ENCODE assay signal across 8 cellular contexts in the genomic region with DNA sequence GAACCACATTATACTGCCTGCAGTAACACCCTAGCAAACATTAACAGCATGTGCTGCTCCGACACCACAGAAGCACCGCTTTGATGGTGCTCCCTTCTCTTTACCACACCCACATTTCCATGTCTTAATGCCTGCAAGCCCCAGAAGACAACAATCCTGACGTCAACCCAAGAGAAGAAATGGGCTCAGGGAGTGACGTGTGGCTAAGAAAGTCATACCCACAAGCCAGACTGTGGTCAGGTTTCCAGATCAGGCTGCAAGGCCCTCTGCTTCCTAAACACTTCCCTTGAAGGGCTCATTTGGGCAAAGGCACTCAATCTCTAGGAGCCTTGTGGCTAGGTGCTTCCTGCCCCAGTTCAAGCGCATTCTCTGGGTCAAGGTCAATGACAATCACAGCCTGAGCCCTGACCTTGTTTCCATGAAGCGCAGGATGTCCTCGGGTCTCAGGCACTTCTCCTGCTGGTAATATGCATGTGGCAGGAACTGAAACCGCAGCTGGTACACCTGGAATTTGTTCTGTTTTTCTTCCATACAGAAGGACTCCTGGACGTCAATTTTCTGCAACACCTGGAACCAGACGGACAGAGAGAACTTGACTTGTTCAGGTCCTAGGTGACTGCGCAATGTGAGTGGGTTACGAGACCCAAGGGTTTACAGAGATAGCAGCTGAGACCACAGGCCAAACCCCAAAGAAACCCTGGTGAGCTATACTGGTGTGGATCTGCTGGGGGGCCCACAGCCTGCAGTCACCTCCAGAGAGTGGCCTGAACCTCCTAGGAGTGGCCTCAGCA.
DNase-seq lines count a peak whose midpoint lies in the region; ATAC-seq and TF ChIP-seq lines count a peak whose summit lies in the region.

No MANE protein-coding gene starts in this region.

- peaks cover 8 to 41% (median 10%) of the 10 kb centered on the region in 5 donors for H3K36me3 Mint-ChIP-seq in naive thymus-derived CD4-positive, alpha-beta T cell
- H3K36me3 Mint-ChIP-seq in mesothelial cell of epicardium: peaks cover 30% of the 10 kb centered on the region

- POLR2A ChIA-PET in naive thymus-derived CD4-positive, alpha-beta T cell (lab: Charles Lee): interaction anchor here (0.6 to 8.0 kb wide), 3 partner anchors 150 to 185 kb away, joined by 5 to 81 read pairs (median 18); partner anchors contain the start of gene ST3GAL5

- H3K27me3 ChIP-seq in breast epithelium: no peaks in the 10 kb centered on the region
- no peaks in the 10 kb centered on the region for H3K27me3 ChIP-seq in naive thymus-derived CD4-positive, alpha-beta T cell (ENCODE audit: control insufficient read depth in 2 of 2, insufficient read depth in 2 of 2, low read length in 2 of 2)
- no peaks in the 10 kb centered on the region for H3K27me3 ChIP-seq in tibial artery

- DNase-seq in T-helper 2 cell (peak in 4 of 5 experiments; percentile 40 to 98 (median 80)), breast epithelium (ENCODE audit: low spot score in 2 of 2) (no peak), tibial artery (peak in 1 of 2 donors; percentile 64), mesothelial cell of epicardium (ENCODE audit: low spot score in 2 of 2, unreplicated experiment in 2 of 2) (no peak), NCI-H2227 (lab: John Stamatoyannopoulos, UW; ENCODE audit: unreplicated experiment) (no peak)
- DNase-seq in naive thymus-derived CD4-positive, alpha-beta T cell: peak in 8 of 9 donors; percentile 73 to 96 (median 94)

- TF ChIP-seq CTCF in breast epithelium (IDR thresholded peaks at IDR 0.05): no peak
- TF ChIP-seq CTCF in tibial artery (IDR thresholded peaks at IDR 0.05): no peak
- TF ChIP-seq CTCF in mesothelial cell of epicardium (IDR thresholded peaks at IDR 0.05; ENCODE audit: unreplicated experiment): no peak

- H3K4me1 ChIP-seq in breast epithelium: peaks cover 0 to 7% of the 10 kb centered on the region in 2 donors
- peaks cover 59 to 83% of the 10 kb centered on the region in 2 donors for H3K4me1 ChIP-seq in naive thymus-derived CD4-positive, alpha-beta T cell (ENCODE audit: control insufficient read depth in 2 of 2, insufficient read depth in 2 of 2, low read length in 2 of 2)
- peaks cover 0 to 35% (median 14%) of the 10 kb centered on the region in 4 donors for H3K4me1 ChIP-seq in tibial artery

- CTCF ChIA-PET in naive thymus-derived CD4-positive, alpha-beta T cell (lab: Charles Lee): interaction anchor here (1.1 to 8.2 kb wide), 5 partner anchors 40 to 212 kb away, joined by 4 to 101 read pairs (median 34); partner anchors contain the start of gene ST3GAL5

- peaks cover 0 to 6% (median 0%) of the 10 kb centered on the region in 5 donors for H3K27me3 Mint-ChIP-seq in naive thymus-derived CD4-positive, alpha-beta T cell
- no peaks in the 10 kb centered on the region for H3K27me3 Mint-ChIP-seq in mesothelial cell of epicardium (ENCODE audit: low read depth)

- intact Hi-C loops in breast epithelium (cut with DNase I; ENCODE audit: low total_unique reads): no loop called here
- intact Hi-C loops in naive thymus-derived CD4-positive, alpha-beta T cell (cut with micrococcal nuclease): loop anchor here (1.0 to 10.0 kb wide), 11 partner anchors 39 to 714 kb away; partner anchors contain the start of genes KDM3A (in 2 of the 2), IMMT (in 1 of the 2), PTCD3 (in 1 of the 2) and TGOLN2 (in 1 of the 2)
- intact Hi-C loops in tibial artery (cut with DNase I; ENCODE audit: low total_unique reads): no loop called here

- H3K27ac Mint-ChIP-seq in naive thymus-derived CD4-positive, alpha-beta T cell: peak overlapping the region; percentile 94 to 100 (median 100)
- H3K27ac Mint-ChIP-seq in mesothelial cell of epicardium: no peak overlapping the region

- H3K9me3 Mint-ChIP-seq in naive thymus-derived CD4-positive, alpha-beta T cell: peaks cover 0 to 9% (median 0%) of the 10 kb centered on the region in 11 donors
- H3K9me3 Mint-ChIP-seq in mesothelial cell of epicardium: no peaks in the 10 kb centered on the region

- peak overlapping the region; percentile 86 to 94 for H3K27ac ChIP-seq in breast epithelium
- H3K27ac ChIP-seq in naive thymus-derived CD4-positive, alpha-beta T cell (ENCODE audit: low read depth, low read length): peak overlapping the region; percentile 88
- H3K27ac ChIP-seq in tibial artery: peak overlapping the region; percentile 69 to 71

- peaks cover 9% of the 10 kb centered on the region for H3K36me3 ChIP-seq in breast epithelium
- H3K36me3 ChIP-seq in naive thymus-derived CD4-positive, alpha-beta T cell (ENCODE audit: control insufficient read depth in 2 of 3, insufficient read depth in 3 of 3, low read length in 3 of 3): peaks cover 0 to 12% (median under 1%) of the 10 kb centered on the region in 3 experiments
- H3K36me3 ChIP-seq in tibial artery: peaks cover 53 to 94% (median 59%) of the 10 kb centered on the region in 3 donors

- ATAC-seq in GM21825 (IDR thresholded peaks at IDR 0.05; ENCODE audit: unreplicated experiment): peak; percentile 18
- ATAC-seq in naive thymus-derived CD4-positive, alpha-beta T cell: peak; percentile 75
- ATAC-seq in GM21360 (IDR thresholded peaks at IDR 0.05; ENCODE audit: unreplicated experiment): no peak

- peak overlapping the region; percentile 65 to 87 (median 86) for H3K4me3 Mint-ChIP-seq in naive thymus-derived CD4-positive, alpha-beta T cell
- H3K4me3 Mint-ChIP-seq in mesothelial cell of epicardium: no peak overlapping the region

- no peaks in the 10 kb centered on the region for H3K9me3 ChIP-seq in breast epithelium
- no peaks in the 10 kb centered on the region for H3K9me3 ChIP-seq in naive thymus-derived CD4-positive, alpha-beta T cell (ENCODE audit: control insufficient read depth in 2 of 3, low read length in 3 of 3)
- no peaks in the 10 kb centered on the region for H3K9me3 ChIP-seq in tibial artery

- H3K4me3 ChIP-seq in breast epithelium (no peak overlapping the region), tibial artery (no peak overlapping the region)
- no peak overlapping the region for H3K4me3 ChIP-seq in naive thymus-derived CD4-positive, alpha-beta T cell (ENCODE audit: low read length)

- peaks cover 54 to 97% (median 92%) of the 10 kb centered on the region in 7 donors for H3K4me1 Mint-ChIP-seq in naive thymus-derived CD4-positive, alpha-beta T cell
- H3K4me1 Mint-ChIP-seq in mesothelial cell of epicardium: peaks cover 11% of the 10 kb centered on the region

- TF ChIP-seq POLR2A in breast epithelium (IDR thresholded peaks at IDR 0.05): no peak

Comparison
In these comparisons a context has a peak if more than half of its experiments do, and no peak if none do; other contexts are left out.
1. DNase-seq: peak in T-helper 2 cell (4 of 5) and naive thymus-derived CD4-positive, alpha-beta T cell (8 of 9); none in breast epithelium (0 of 2), mesothelial cell of epicardium (0 of 2) and NCI-H2227 (single experiment).
2. intact Hi-C loops: an anchor here in naive thymus-derived CD4-positive, alpha-beta T cell (1.0 to 10.0 kb wide); none called in breast epithelium and tibial artery.
3. Peak in every context shown above with its lines, with median percentiles within 50 percentile points of each other: H3K27ac ChIP-seq.